In the genomic region with DNA sequence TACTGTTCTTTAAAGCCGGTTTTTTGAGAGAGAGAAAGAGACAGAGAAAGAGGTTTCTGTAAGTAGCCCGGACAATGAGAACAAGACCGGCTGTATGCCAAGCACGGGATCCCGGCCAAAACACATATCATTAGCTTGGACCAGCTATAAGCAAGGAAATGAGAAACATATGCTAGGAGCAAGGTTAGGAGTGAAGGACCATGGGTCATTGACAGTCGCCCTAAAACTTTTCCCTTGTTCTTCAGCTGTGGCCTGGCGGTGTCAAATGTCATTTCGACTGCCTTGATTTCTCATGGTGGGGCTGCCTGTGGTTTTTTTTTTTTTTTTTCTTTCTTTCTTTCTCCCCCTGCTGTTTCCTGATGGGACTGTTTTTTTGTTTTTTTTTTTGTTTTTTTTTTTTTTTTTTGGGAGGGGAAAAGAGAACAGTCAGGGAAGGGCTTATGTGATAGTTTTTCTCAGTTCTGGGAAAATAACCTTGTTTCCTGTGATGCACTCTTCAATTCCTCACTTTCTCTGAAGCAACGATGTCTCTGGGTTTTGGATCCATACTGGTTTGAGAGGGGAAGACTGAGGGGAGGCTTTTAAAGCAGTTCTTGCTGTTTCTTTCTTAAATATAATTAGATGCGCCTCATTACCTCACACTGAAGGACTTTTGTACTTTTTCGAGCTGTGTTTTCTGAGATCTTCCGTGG, we compare ENCODE assay signal across 1 cellular context.
A peak's percentile ranks its signal among the peaks of the same experiment; 100 is the strongest.
TF ChIP-seq lines count a peak whose summit lies in the region.

No MANE protein-coding gene starts in this region.

TF ChIP-seq in HEK293, 187 proteins besides CTCF, POLR2A, EP300 and RAD21 (continued from another document):
- TF ChIP-seq, protein P1, sequence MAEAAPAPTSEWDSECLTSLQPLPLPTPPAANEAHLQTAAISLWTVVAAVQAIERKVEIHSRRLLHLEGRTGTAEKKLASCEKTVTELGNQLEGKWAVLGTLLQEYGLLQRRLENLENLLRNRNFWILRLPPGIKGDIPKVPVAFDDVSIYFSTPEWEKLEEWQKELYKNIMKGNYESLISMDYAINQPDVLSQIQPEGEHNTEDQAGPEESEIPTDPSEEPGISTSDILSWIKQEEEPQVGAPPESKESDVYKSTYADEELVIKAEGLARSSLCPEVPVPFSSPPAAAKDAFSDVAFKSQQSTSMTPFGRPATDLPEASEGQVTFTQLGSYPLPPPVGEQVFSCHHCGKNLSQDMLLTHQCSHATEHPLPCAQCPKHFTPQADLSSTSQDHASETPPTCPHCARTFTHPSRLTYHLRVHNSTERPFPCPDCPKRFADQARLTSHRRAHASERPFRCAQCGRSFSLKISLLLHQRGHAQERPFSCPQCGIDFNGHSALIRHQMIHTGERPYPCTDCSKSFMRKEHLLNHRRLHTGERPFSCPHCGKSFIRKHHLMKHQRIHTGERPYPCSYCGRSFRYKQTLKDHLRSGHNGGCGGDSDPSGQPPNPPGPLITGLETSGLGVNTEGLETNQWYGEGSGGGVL (tag by site-specific recombination; IDR thresholded peaks at IDR 0.05) = no peak
- TF ChIP-seq ZBTB49 (tag by site-specific recombination; IDR thresholded peaks at IDR 0.05; ENCODE audit: low read depth) = no peak
- TF ChIP-seq, protein P2, sequence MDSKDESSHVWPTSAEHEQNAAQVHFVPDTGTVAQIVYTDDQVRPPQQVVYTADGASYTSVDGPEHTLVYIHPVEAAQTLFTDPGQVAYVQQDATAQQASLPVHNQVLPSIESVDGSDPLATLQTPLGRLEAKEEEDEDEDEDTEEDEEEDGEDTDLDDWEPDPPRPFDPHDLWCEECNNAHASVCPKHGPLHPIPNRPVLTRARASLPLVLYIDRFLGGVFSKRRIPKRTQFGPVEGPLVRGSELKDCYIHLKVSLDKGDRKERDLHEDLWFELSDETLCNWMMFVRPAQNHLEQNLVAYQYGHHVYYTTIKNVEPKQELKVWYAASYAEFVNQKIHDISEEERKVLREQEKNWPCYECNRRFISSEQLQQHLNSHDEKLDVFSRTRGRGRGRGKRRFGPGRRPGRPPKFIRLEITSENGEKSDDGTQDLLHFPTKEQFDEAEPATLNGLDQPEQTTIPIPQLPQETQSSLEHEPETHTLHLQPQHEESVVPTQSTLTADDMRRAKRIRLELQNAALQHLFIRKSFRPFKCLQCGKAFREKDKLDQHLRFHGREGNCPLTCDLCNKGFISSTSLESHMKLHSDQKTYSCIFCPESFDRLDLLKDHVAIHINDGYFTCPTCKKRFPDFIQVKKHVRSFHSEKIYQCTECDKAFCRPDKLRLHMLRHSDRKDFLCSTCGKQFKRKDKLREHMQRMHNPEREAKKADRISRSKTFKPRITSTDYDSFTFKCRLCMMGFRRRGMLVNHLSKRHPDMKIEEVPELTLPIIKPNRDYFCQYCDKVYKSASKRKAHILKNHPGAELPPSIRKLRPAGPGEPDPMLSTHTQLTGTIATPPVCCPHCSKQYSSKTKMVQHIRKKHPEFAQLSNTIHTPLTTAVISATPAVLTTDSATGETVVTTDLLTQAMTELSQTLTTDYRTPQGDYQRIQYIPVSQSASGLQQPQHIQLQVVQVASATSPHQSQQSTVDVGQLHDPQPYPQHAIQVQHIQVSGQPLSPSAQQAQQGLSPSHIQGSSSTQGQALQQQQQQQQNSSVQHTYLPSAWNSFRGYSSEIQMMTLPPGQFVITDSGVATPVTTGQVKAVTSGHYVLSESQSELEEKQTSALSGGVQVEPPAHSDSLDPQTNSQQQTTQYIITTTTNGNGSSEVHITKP (tag by site-specific recombination; IDR thresholded peaks at IDR 0.05) = 0 out of 2 replicates have a peak, but pooled peaks have one; percentile 64
- peak; percentile 77; the same call in 1 of the 2 replicates for TF ChIP-seq BCL11B (tag by site-specific recombination; IDR thresholded peaks at IDR 0.05; ENCODE audit: low read depth)
- TF ChIP-seq SP3 (tag by site-specific recombination; IDR thresholded peaks at IDR 0.05) = no peak
- no peak for TF ChIP-seq WT1 (tag by site-specific recombination; IDR thresholded peaks at IDR 0.05)
- TF ChIP-seq PRDM6 (tag by site-specific recombination; IDR thresholded peaks at IDR 0.05) = peak; percentile 78
TF ChIP-seq in HEK293: peak in this region for 30.
